In genomic region chr14:64112859-64113258, GRCh38 we compare ENCODE assay signal across 13 cellular contexts.
A peak's percentile ranks its signal among the peaks of the same experiment; 100 is the strongest.
DNase-seq lines count a peak whose midpoint lies in the region; ATAC-seq and TF ChIP-seq lines count a peak whose summit lies in the region.
"Had no signal": no experiment of that assay in that cellular context is flagged by ENCODE, and none has a peak within 500 bp of the region (broad histone marks: within the 10 kb centered on the region; RNA-seq: fewer than 3 reads in every experiment).

No MANE protein-coding gene starts in this region.

- H3F3A ChIP-seq in PC-3 (ENCODE audit: low read length, unreplicated experiment): no peaks in the 10 kb centered on the region

- no peaks in the 10 kb centered on the region for H3K36me3 ChIP-seq in PC-3 (ENCODE audit: low read depth, low read length)
- H3K36me3 ChIP-seq in gastroesophageal sphincter: peaks cover 0 to 38% of the 10 kb centered on the region in 2 donors
- H3K36me3 ChIP-seq: MG63 had no signal

- peak overlapping the region; percentile 56 for H2AFZ ChIP-seq in PC-3 (ENCODE audit: low read length)

- peaks cover 12% of the 10 kb centered on the region for H3K4me1 ChIP-seq in PC-3 (ENCODE audit: insufficient read depth, low read length)
- H3K4me1 ChIP-seq in gastroesophageal sphincter: peaks cover 0 to 24% (median 0%) of the 10 kb centered on the region in 3 donors

- TF ChIP-seq CTCF in PC-3 (conservative IDR thresholded peaks at IDR 0.05; ENCODE audit: low read depth, low read length) (no peak), gastroesophageal sphincter (IDR thresholded peaks at IDR 0.05) (no peak)

- H3K4me3 ChIP-seq in PC-3 (ENCODE audit: low read length) (no peak overlapping the region), gastroesophageal sphincter (no peak overlapping the region)
- H3K4me3 ChIP-seq: BLaER1 treated with 17β-estradiol and CSF1 and Interleukin-3, amounts not matched to agents 10 nM and 100 nM; MG63 had no signal

- whole genome bisulfite sequencing in gastroesophageal sphincter (ENCODE audit: low coverage in 1 of 2), 2 donors: 58 to 66% methylated on average over 10 of the region's 10 CpGs

- no peaks in the 10 kb centered on the region for H3K79me2 ChIP-seq in PC-3 (ENCODE audit: low read length)

- H3K27me3 ChIP-seq in PC-3 (ENCODE audit: low read length): no peaks in the 10 kb centered on the region
- no peaks in the 10 kb centered on the region for H3K27me3 ChIP-seq in gastroesophageal sphincter
- H3K27me3 ChIP-seq: BLaER1 treated with 17β-estradiol and CSF1 and Interleukin-3, amounts not matched to agents 10 nM and 100 nM; MG63 had no signal

- no TSS peak for BruUV-seq in PC-3 (replicated peaks; lab: Mats Ljungman, UMichigan)

- ATAC-seq in PC-3 (peak; percentile 10; the same call in 1 of the 2 replicates), gastroesophageal sphincter (no peak), GM18517 (IDR thresholded peaks at IDR 0.05; ENCODE audit: unreplicated experiment) (no peak), GM18861 (IDR thresholded peaks at IDR 0.05; ENCODE audit: unreplicated experiment) (no peak)

- DNase-seq in HPDE6-E6E7 (ENCODE audit: extremely low spot score): peak; percentile 27
- peak; percentile 20 for DNase-seq in PC-3
- peak; percentile 71 for DNase-seq in renal cortical epithelial cell (ENCODE audit: low read depth)
- no peak for DNase-seq in cerebellum (ENCODE audit: low spot score)
- DNase-seq in effector CD4-positive, alpha-beta T cell: no peak
- DNase-seq: activated CD8-positive, alpha-beta memory T cell treated with anti-CD3 and anti-CD28 coated beads, Interleukin-2, amount 50 U/mL, for 48 hours; kidney glomerular epithelial cell; MG63; stimulated activated CD4-positive, alpha-beta T cell treated with anti-CD3 and anti-CD28 coated beads, Interleukin-4, amount 100 ng/mL, for 4 hours had no signal

- no peak for TF ChIP-seq EP300 in gastroesophageal sphincter (IDR thresholded peaks at IDR 0.05)

- H3K9me2 ChIP-seq in PC-3 (replicated peaks; ENCODE audit: low read length): no peaks in the 10 kb centered on the region

- H4K20me1 ChIP-seq in PC-3 (ENCODE audit: low read length): no peaks in the 10 kb centered on the region
- H4K20me1 ChIP-seq: BLaER1 treated with 17β-estradiol and CSF1 and Interleukin-3, amounts not matched to agents 10 nM and 100 nM had no signal

- H3K27ac ChIP-seq in PC-3 (ENCODE audit: low read length) (no peak overlapping the region), gastroesophageal sphincter (peak overlapping the region in 3 of 4 donors; percentile 3 to 42 (median 24))
- H3K27ac ChIP-seq: BLaER1 treated with 17β-estradiol and CSF1 and Interleukin-3, amounts not matched to agents 10 nM and 100 nM had no signal

- peak overlapping the region; percentile 33 for H3K4me2 ChIP-seq in PC-3 (ENCODE audit: low read length)
- H3K4me2 ChIP-seq: BLaER1 treated with 17β-estradiol and CSF1 and Interleukin-3, amounts not matched to agents 10 nM and 100 nM had no signal

- H3K9ac ChIP-seq in PC-3 (ENCODE audit: low read length): no peak overlapping the region
- H3K9ac ChIP-seq: BLaER1 treated with 17β-estradiol and CSF1 and Interleukin-3, amounts not matched to agents 10 nM and 100 nM had no signal

- CTCF ChIA-PET in PC-3 (lab: Charles Lee): interaction anchor here (0.6 kb wide), 1 partner anchor 41 kb away, joined by 3 read pairs; no protein-coding TSS in a partner anchor

- no peak for TF ChIP-seq POLR2A in gastroesophageal sphincter (IDR thresholded peaks at IDR 0.05)

- H3K9me3 ChIP-seq in PC-3 (ENCODE audit: low read length) (no peaks in the 10 kb centered on the region), gastroesophageal sphincter (no peaks in the 10 kb centered on the region)
- H3K9me3 ChIP-seq: BLaER1 treated with 17β-estradiol and CSF1 and Interleukin-3, amounts not matched to agents 10 nM and 100 nM; MG63 had no signal

- POLR2A ChIA-PET in PC-3 (lab: Charles Lee; ENCODE audit: unreplicated experiment): no interaction called here

- intact Hi-C loops in PC-3 (cut with micrococcal nuclease): no loop called here

Comparison
In these comparisons a context has a peak if more than half of its experiments do, and no peak if none do; other contexts are left out.
1. DNase-seq: peak in HPDE6-E6E7 (single experiment), PC-3 (single experiment) and renal cortical epithelial cell (single experiment); none in cerebellum (single experiment) and effector CD4-positive, alpha-beta T cell (single experiment).